Comparison of ENCODE assay signal across 8 cellular contexts in the genomic region with DNA sequence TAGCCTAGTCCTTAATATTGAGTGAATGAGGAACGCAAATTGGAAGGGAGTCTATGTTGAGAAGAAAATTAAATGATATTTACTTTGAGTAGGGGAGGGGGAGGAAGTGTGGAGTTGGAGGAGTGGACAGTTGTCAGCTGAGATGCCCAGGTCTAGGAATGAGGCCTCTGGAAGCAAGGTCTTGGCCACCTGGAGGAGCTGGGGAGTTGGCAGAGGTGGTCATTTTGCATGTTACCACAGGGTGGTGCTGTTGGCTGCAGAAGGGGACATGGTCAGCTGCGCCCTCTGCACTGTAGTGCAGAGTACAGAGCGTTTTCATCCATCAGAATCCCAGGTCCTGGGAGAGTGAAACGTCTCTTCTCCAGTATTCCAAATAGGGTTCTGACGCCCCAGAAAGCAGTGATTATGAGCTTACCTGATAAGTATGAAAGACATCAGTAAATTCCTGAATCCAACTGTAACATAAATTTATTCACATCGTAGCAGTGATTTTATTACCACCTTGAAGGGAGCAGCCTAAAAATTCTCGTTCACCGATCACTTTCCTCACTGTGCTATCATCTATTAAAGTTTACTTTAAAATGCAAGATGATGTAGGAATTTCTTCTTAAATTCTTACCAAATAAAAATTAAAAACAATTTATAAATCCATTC. TPM values are rescaled to one million over a fixed set of nuclear protein-coding genes. Genes with fewer than 3 reads are reported as not detected.
DNase-seq lines count a peak whose midpoint lies in the region; ATAC-seq and TF ChIP-seq lines count a peak whose summit lies in the region.

No MANE protein-coding gene starts in this region.

- no peaks in the 10 kb centered on the region for H4K20me1 ChIP-seq in HCT116 (ENCODE audit: insufficient read depth)

- peaks cover 6% of the 10 kb centered on the region for H3K4me1 Mint-ChIP-seq in activated T-cell treated with anti-CD3 and anti-CD28 coated beads, Interleukin-2, amount 50 U/mL, for 72 hours (ENCODE audit: low read depth)
- peaks cover 2% of the 10 kb centered on the region for H3K4me1 Mint-ChIP-seq in osteocyte (ENCODE audit: unreplicated experiment)

- H3K4me3 ChIP-seq in HCT116 (replicated peaks in 1 of 2; ENCODE audit: low read depth in 1 of 2, low read length in 2 of 2), result no peak overlapping the region

- no peak overlapping the region for H3K4me3 Mint-ChIP-seq in activated T-cell treated with anti-CD3 and anti-CD28 coated beads, Interleukin-2, amount 50 U/mL, for 72 hours
- no peak overlapping the region for H3K4me3 Mint-ChIP-seq in osteocyte (ENCODE audit: unreplicated experiment)

- intact Hi-C loops in HCT116 (cut with micrococcal nuclease), result loop anchor here (1.0 to 10.0 kb wide), 3 partner anchors 339 to 739 kb away; no protein-coding TSS in a partner anchor

- ATAC-seq in HCT116, result peak; percentile 100
- ATAC-seq in activated T-cell treated with anti-CD3 and anti-CD28 coated beads, Interleukin-2, amount 50 U/mL, for 72 hours (replicated peaks in 1 of 2), result peak; percentile 64 to 75
- ATAC-seq in HG03139 (IDR thresholded peaks at IDR 0.05; ENCODE audit: unreplicated experiment), result no peak
- ATAC-seq in HG03135 (IDR thresholded peaks at IDR 0.05; ENCODE audit: unreplicated experiment), result no peak

- H3K9me3 Mint-ChIP-seq in activated T-cell treated with anti-CD3 and anti-CD28 coated beads, Interleukin-2, amount 50 U/mL, for 72 hours, result no peaks in the 10 kb centered on the region
- no peaks in the 10 kb centered on the region for H3K9me3 Mint-ChIP-seq in osteocyte (ENCODE audit: unreplicated experiment)

- no peak overlapping the region for H3K27ac ChIP-seq in HCT116 (ENCODE audit: low read depth, low read length)

- BruUV-seq in HCT116 (replicated peaks; lab: Mats Ljungman, UMichigan), result no TSS peak

- no peaks in the 10 kb centered on the region for H3K9me2 ChIP-seq in HCT116 (ENCODE audit: insufficient read depth)

- no peaks in the 10 kb centered on the region for H3K27me3 Mint-ChIP-seq in activated T-cell treated with anti-CD3 and anti-CD28 coated beads, Interleukin-2, amount 50 U/mL, for 72 hours (ENCODE audit: low read depth)
- no peaks in the 10 kb centered on the region for H3K27me3 Mint-ChIP-seq in osteocyte (ENCODE audit: unreplicated experiment)

- no peak overlapping the region for H3K4me2 ChIP-seq in HCT116 (ENCODE audit: low read length)

- H3K79me2 ChIP-seq in HCT116 (ENCODE audit: insufficient read depth, low read length), result peaks cover 57% of the 10 kb centered on the region

- TF ChIP-seq POLR2A in HCT116 (IDR thresholded peaks at IDR 0.05; ENCODE audit: borderline replicate concordance, extremely low read depth, insufficient read depth, insufficient read length), result no peak

- no peak overlapping the region for H3K9ac ChIP-seq in HCT116 (ENCODE audit: low read length)

- peaks cover 0 to 3% of the 10 kb centered on the region in 2 experiments; a peak in 1 of 4 replicates for H3K4me1 ChIP-seq in HCT116 (ENCODE audit: control insufficient read depth in 1 of 2, insufficient read depth in 2 of 2, low read length in 2 of 2)

- no peaks in the 10 kb centered on the region for H3K9me3 ChIP-seq in HCT116 (ENCODE audit: control insufficient read depth in 1 of 2, insufficient read depth in 1 of 2, low read depth in 1 of 2, low read length in 2 of 2)

- H3K36me3 ChIP-seq in HCT116 (ENCODE audit: control insufficient read depth in 1 of 2, insufficient read depth in 2 of 2, low read length in 2 of 2), result peaks cover 42 to 45% of the 10 kb centered on the region in 2 experiments

- peak; percentile 88 for DNase-seq in COLO668 (lab: John Stamatoyannopoulos, UW; ENCODE audit: unreplicated experiment)
- DNase-seq in HCT116 (ENCODE audit: low read depth, low spot score), result peak; percentile 68
- peak; percentile 88 for DNase-seq in NCI-H82 (lab: John Stamatoyannopoulos, UW)
- DNase-seq in activated T-cell treated with anti-CD3 and anti-CD28 coated beads, Interleukin-2, amount 50 U/mL, for 72 hours, result peak; percentile 48 to 54
- peak; percentile 43 for DNase-seq in germinal center (ENCODE audit: low spot score)
- peak; percentile 89 for DNase-seq in osteocyte (ENCODE audit: extremely low spot score, unreplicated experiment)

- RAD21 ChIA-PET in HCT116 (lab: Charles Lee; ENCODE audit: low non-redundant PET in 1 of 2, low total read pairs in 2 of 2, uncharacterized antibody in 2 of 2, unreplicated experiment in 2 of 2), result interaction anchor here (0.5 to 1.7 kb wide), 11 partner anchors 30 to 375 kb away, joined by 3 to 15 read pairs (median 4); no protein-coding TSS in a partner anchor

- H3K27ac Mint-ChIP-seq in activated T-cell treated with anti-CD3 and anti-CD28 coated beads, Interleukin-2, amount 50 U/mL, for 72 hours, result peak overlapping the region; percentile 69
- no peak overlapping the region for H3K27ac Mint-ChIP-seq in osteocyte (ENCODE audit: unreplicated experiment)

- no peak overlapping the region for H2AFZ ChIP-seq in HCT116 (ENCODE audit: low read depth, low read length, poor library complexity, severe bottlenecking)

- H3K36me3 Mint-ChIP-seq in activated T-cell treated with anti-CD3 and anti-CD28 coated beads, Interleukin-2, amount 50 U/mL, for 72 hours (ENCODE audit: insufficient read depth in 2 of 2), result peaks cover 7 to 29% of the 10 kb centered on the region in 2 donors
- H3K36me3 Mint-ChIP-seq in osteocyte (ENCODE audit: unreplicated experiment), result peaks cover 45% of the 10 kb centered on the region

- peak; percentile 97 for TF ChIP-seq RAD21 in HCT116 (IDR thresholded peaks at IDR 0.05; ENCODE audit: low read depth)

- TF ChIP-seq CTCF in HCT116 (IDR thresholded peaks at IDR 0.05 in 2 of 3, conservative IDR thresholded peaks at IDR 0.05 in 1 of 3; ENCODE audit: borderline replicate concordance in 1 of 3, insufficient read depth in 1 of 3, low read depth in 2 of 3, low read length in 2 of 3) (peak; percentile 95 to 99 (median 99)), osteocyte (IDR thresholded peaks at IDR 0.05) (peak; percentile 91)

- CTCF ChIA-PET in HCT116 (lab: Charles Lee), result interaction anchor here (0.6 to 3.7 kb wide), 20 partner anchors 8 to 874 kb away, joined by 3 to 62 read pairs (median 5); no protein-coding TSS in a partner anchor

- POLR2A ChIA-PET in HCT116 (lab: Charles Lee), result interaction anchor here (0.6 to 1.2 kb wide), 3 partner anchors 339 to 372 kb away, joined by 3 to 4 read pairs (median 4); no protein-coding TSS in a partner anchor

- H3K27me3 ChIP-seq in HCT116 (ENCODE audit: insufficient read depth, low read length), result no peaks in the 10 kb centered on the region

TF ChIP-seq in HCT116, 20 proteins besides CTCF, POLR2A, EP300 and RAD21:
- TF ChIP-seq POLR2AphosphoS5 (IDR thresholded peaks at IDR 0.05; ENCODE audit: low read depth, low read length) (peak; percentile 57), EZH2 (IDR thresholded peaks at IDR 0.05) (no peak), CBX3 (IDR thresholded peaks at IDR 0.05; ENCODE audit: low read depth) (peak; percentile 51; the same call in 1 of the 2 replicates)

RNA-seq across cellular contexts. Expression of a gene that starts 13.8 kb away (rescaled TPM):
- total RNA-seq in HCT116 (2021; ENCODE audit: unreplicated experiment) (370 TPM), osteocyte (263 and 264 TPM in 2 replicates)
- polyA plus RNA-seq in HCT116 (2012), result 294 and 378 TPM in 2 replicates
- 100 to 1,000 TPM; 247 to 273 TPM for total RNA-seq in activated T-cell treated with anti-CD3 and anti-CD28 coated beads, Interleukin-2, amount 50 U/mL, for 72 hours

RNA-seq across cellular contexts. Expression of a gene that starts 34.7 kb away (rescaled TPM):
- total RNA-seq in HCT116 (2021; ENCODE audit: unreplicated experiment), result 0.20 TPM
- 0.22 and 0.39 TPM in 2 replicates for polyA plus RNA-seq in HCT116 (2012)
- 10 to 100 TPM; 35.4 to 86.2 TPM for total RNA-seq in activated T-cell treated with anti-CD3 and anti-CD28 coated beads, Interleukin-2, amount 50 U/mL, for 72 hours
- not detected in 2 replicates for total RNA-seq in osteocyte

RNA-seq across cellular contexts. Expression of a gene that starts 50.8 kb away (rescaled TPM):
- 777 TPM for total RNA-seq in HCT116 (2021; ENCODE audit: unreplicated experiment)
- polyA plus RNA-seq in HCT116 (2012), result 536 and 725 TPM in 2 replicates
- 1 to 10 TPM; 2.6 to 3.3 TPM for total RNA-seq in activated T-cell treated with anti-CD3 and anti-CD28 coated beads, Interleukin-2, amount 50 U/mL, for 72 hours
- total RNA-seq in osteocyte, result 84.2 and 96.6 TPM in 2 replicates

Comparison
In these comparisons a context has a peak if more than half of its experiments do, and no peak if none do; other contexts are left out.
1. ATAC-seq: peak in HCT116 (single experiment) and activated T-cell treated with anti-CD3 and anti-CD28 coated beads, Interleukin-2, amount 50 U/mL, for 72 hours (2 of 2); none in HG03139 (single experiment) and HG03135 (single experiment).
2. RNA of a gene that starts 34.7 kb away (total RNA-seq): 35.4 to 86.2 TPM in activated T-cell treated with anti-CD3 and anti-CD28 coated beads, Interleukin-2, amount 50 U/mL, for 72 hours; 0.20 TPM in HCT116 (single experiment) and not detected in osteocyte; every median in the first group is over 10 times any median in the second.
3. RNA of a gene that starts 50.8 kb away (total RNA-seq): 777 TPM in HCT116 (single experiment) and 84.2 to 96.6 TPM in osteocyte; 2.6 to 3.3 TPM in activated T-cell treated with anti-CD3 and anti-CD28 coated beads, Interleukin-2, amount 50 U/mL, for 72 hours; every median in the first group is over 10 times any median in the second.
4. Peak in every context shown above with its lines, with median percentiles within 50 percentile points of each other: DNase-seq.